Comparison of ENCODE assay signal across 8 cellular contexts in the genomic region with DNA sequence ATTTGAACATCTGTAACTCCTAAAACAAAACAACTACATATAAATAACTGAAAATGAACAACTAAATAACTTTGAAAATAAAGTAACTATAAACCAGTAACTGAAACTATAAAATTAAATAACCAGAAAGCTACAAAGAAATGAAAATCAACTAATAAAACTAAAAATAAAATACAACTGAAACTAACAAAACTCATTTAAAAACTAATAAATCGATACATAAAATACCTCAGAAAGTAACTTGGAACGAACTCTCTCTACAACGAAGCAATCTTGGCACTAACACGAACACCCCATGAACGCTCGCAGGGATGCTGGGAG. TPM values are rescaled to one million over a fixed set of nuclear protein-coding genes. Genes with fewer than 3 reads are reported as not detected.
A peak's percentile ranks its signal among the peaks of the same experiment; 100 is the strongest.
DNase-seq lines count a peak whose midpoint lies in the region; ATAC-seq, FAIRE-seq and TF ChIP-seq lines count a peak whose summit lies in the region.

No MANE protein-coding gene starts in this region.

- H3K9me2 ChIP-seq in MM.1S (replicated peaks; ENCODE audit: insufficient read depth, low read length) = no peaks in the 10 kb centered on the region

- dilution Hi-C loops in endothelial cell of umbilical vein (cut with MboI; ENCODE audit: extremely low pct_ligation_motif_present, low sequenced_read_pairs) = no loop called here

- H3K9me3 ChIP-seq in BE2C (no peaks in the 10 kb centered on the region), MM.1S (replicated peaks; ENCODE audit: insufficient read depth, low read length) (no peaks in the 10 kb centered on the region), endothelial cell of umbilical vein (replicated peaks; ENCODE audit: control insufficient read depth, insufficient read depth, low read length) (no peaks in the 10 kb centered on the region), neutrophil (no peaks in the 10 kb centered on the region)

- H3K36me3 ChIP-seq in BE2C (no peaks in the 10 kb centered on the region), MM.1S (replicated peaks; ENCODE audit: insufficient read depth, low read length) (no peaks in the 10 kb centered on the region), endothelial cell of umbilical vein (ENCODE audit: control insufficient read depth in 2 of 2, extremely low read depth in 1 of 2, insufficient read depth in 2 of 2, low read length in 2 of 2) (no peaks in the 10 kb centered on the region), neutrophil (no peaks in the 10 kb centered on the region)

- TF ChIP-seq CTCF in BE2C (IDR thresholded peaks at IDR 0.05; ENCODE audit: low read depth, low read length) (no peak), MM.1S (IDR thresholded peaks at IDR 0.05; ENCODE audit: low read length) (no peak), endothelial cell of umbilical vein (IDR thresholded peaks at IDR 0.05; ENCODE audit: extremely low read depth in 1 of 2, insufficient read depth in 1 of 2, low read depth in 1 of 2, low read length in 2 of 2) (no peak), neutrophil (IDR thresholded peaks at IDR 0.05) (no peak)

- H3K9me1 ChIP-seq in endothelial cell of umbilical vein (replicated peaks; ENCODE audit: control insufficient read depth, extremely low read depth, insufficient read depth, low read length) = no peaks in the 10 kb centered on the region

- POLR2A ChIA-PET in endothelial cell of umbilical vein (lab: Charles Lee) = no interaction called here

- intact Hi-C loops in endothelial cell of umbilical vein (cut with micrococcal nuclease) = loop anchor here (1.0 kb wide), 1 partner anchor 47 kb away; no protein-coding TSS in a partner anchor

- CTCF ChIA-PET in endothelial cell of umbilical vein (lab: Charles Lee) = interaction anchor here (0.7 to 12.1 kb wide), 15 partner anchors 10 to 464 kb away, joined by 3 to 816 read pairs (median 6); a partner anchor contains a TSS

- H3K4me2 ChIP-seq in MM.1S (ENCODE audit: low read depth, low read length) (peak overlapping the region; percentile 28; the same call in 1 of the 2 replicates), endothelial cell of umbilical vein (ENCODE audit: insufficient read depth, low read length) (peak overlapping the region; percentile 86)

- FAIRE-seq in endothelial cell of umbilical vein (lab: Jason Lieb, UNC) (no peak), HTR-8/SVneo (lab: Jason Lieb, UNC) (no peak)

- H3F3A ChIP-seq in MM.1S (ENCODE audit: insufficient read depth, low read length) = no peaks in the 10 kb centered on the region

- ATAC-seq in GM18870 (IDR thresholded peaks at IDR 0.05; ENCODE audit: unreplicated experiment) = no peak

- BruUV-seq in endothelial cell of umbilical vein (replicated peaks; lab: Mats Ljungman, UMichigan) = no TSS peak

- no peaks in the 10 kb centered on the region for H4K20me1 ChIP-seq in MM.1S (ENCODE audit: insufficient read depth, low read length)
- H4K20me1 ChIP-seq in endothelial cell of umbilical vein (replicated peaks; ENCODE audit: control insufficient read depth, extremely low read depth, insufficient read depth, low read length) = no peaks in the 10 kb centered on the region

- H3K4me1 ChIP-seq in BE2C (no peaks in the 10 kb centered on the region), MM.1S (ENCODE audit: low read length) (no peaks in the 10 kb centered on the region), endothelial cell of umbilical vein (ENCODE audit: control insufficient read depth, extremely low read depth, insufficient read depth, low read length) (peaks cover 5% of the 10 kb centered on the region), neutrophil (ENCODE audit: control insufficient read depth in 1 of 2, insufficient read depth in 1 of 2, low read depth in 1 of 2, low read length in 1 of 2) (peaks cover 16 to 17% of the 10 kb centered on the region in 2 experiments)

- DNase-seq in BE2C = no peak
- no peak for DNase-seq in MM.1S
- no peak for DNase-seq in endothelial cell of umbilical vein (ENCODE audit: low read depth, low spot score)
- DNase-seq in NCI-H2196 (lab: John Stamatoyannopoulos, UW; ENCODE audit: unreplicated experiment) = no peak
- no peak for DNase-seq in HTR-8/SVneo (ENCODE audit: insufficient read length, low spot score)
- DNase-seq in activated effector memory CD4-positive, alpha-beta T cell treated with anti-CD3 and anti-CD28 coated beads, Interleukin-2, amount 50 U/mL, for 16 hours = no peak

- no peak overlapping the region for H3K27ac ChIP-seq in MM.1S (ENCODE audit: low read length)
- peak overlapping the region; percentile 7 for H3K27ac ChIP-seq in endothelial cell of umbilical vein (ENCODE audit: insufficient read depth, low read depth, low read length)
- H3K27ac ChIP-seq in neutrophil = no peak overlapping the region

- H3K9ac ChIP-seq in MM.1S (ENCODE audit: low read length) = no peak overlapping the region
- H3K9ac ChIP-seq in endothelial cell of umbilical vein (replicated peaks; ENCODE audit: extremely low read depth, insufficient read depth, low read length) = peak overlapping the region; percentile 50

- H3K4me3 ChIP-seq in BE2C (ENCODE audit: low read depth, low read length) (peak overlapping the region; percentile 66), MM.1S (ENCODE audit: low read length) (no peak overlapping the region), endothelial cell of umbilical vein (replicated peaks in 1 of 3; ENCODE audit: insufficient read depth in 1 of 3, low read depth in 1 of 3, low read length in 3 of 3) (peak overlapping the region; percentile 38 to 78 (median 40)), neutrophil (ENCODE audit: low read depth in 1 of 2, low read length in 1 of 2) (peak overlapping the region; percentile 40 to 59)

- H3K79me2 ChIP-seq in MM.1S (ENCODE audit: low read length) (no peaks in the 10 kb centered on the region), endothelial cell of umbilical vein (ENCODE audit: control insufficient read depth, insufficient read depth, low read length) (no peaks in the 10 kb centered on the region)

- H2AFZ ChIP-seq in MM.1S (ENCODE audit: low read length) = no peak overlapping the region
- peak overlapping the region; percentile 93 for H2AFZ ChIP-seq in endothelial cell of umbilical vein (ENCODE audit: low read depth, low read length)

- H3K27me3 ChIP-seq in BE2C = peaks cover 15% of the 10 kb centered on the region
- H3K27me3 ChIP-seq in MM.1S (replicated peaks; ENCODE audit: insufficient read depth, low read length) = no peaks in the 10 kb centered on the region
- H3K27me3 ChIP-seq in endothelial cell of umbilical vein (ENCODE audit: control insufficient read depth in 2 of 2, insufficient read depth in 2 of 2, low read length in 2 of 2) = peaks cover 0 to 8% of the 10 kb centered on the region in 2 experiments
- H3K27me3 ChIP-seq in neutrophil = peaks cover 69% of the 10 kb centered on the region

- TF ChIP-seq POLR2A in endothelial cell of umbilical vein (IDR thresholded peaks at IDR 0.05; ENCODE audit: low read depth, low read length) = no peak

TF ChIP-seq in endothelial cell of umbilical vein, 7 proteins besides CTCF, POLR2A, EP300 and RAD21:
- TF ChIP-seq EZH2 (IDR thresholded peaks at IDR 0.05; ENCODE audit: borderline replicate concordance, low read depth, low read length, severe bottlenecking) (no peak), MYC (IDR thresholded peaks at IDR 0.05; ENCODE audit: low read depth, low read length) (no peak), JUN (IDR thresholded peaks at IDR 0.05; ENCODE audit: borderline replicate concordance, insufficient read depth, insufficient read length, low read depth) (no peak), GATA2 (IDR thresholded peaks at IDR 0.05; ENCODE audit: insufficient read depth, insufficient read length, low read depth, low read length) (no peak), FOS (IDR thresholded peaks at IDR 0.05; ENCODE audit: borderline replicate concordance, insufficient read depth, low read length) (no peak), POLR2AphosphoS5 (IDR thresholded peaks at IDR 0.05; ENCODE audit: insufficient read depth, low read depth, low read length) (no peak)
- TF ChIP-seq, protein P1, sequence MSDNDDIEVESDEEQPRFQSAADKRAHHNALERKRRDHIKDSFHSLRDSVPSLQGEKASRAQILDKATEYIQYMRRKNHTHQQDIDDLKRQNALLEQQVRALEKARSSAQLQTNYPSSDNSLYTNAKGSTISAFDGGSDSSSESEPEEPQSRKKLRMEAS (IDR thresholded peaks at IDR 0.05; ENCODE audit: insufficient read depth, insufficient read length) = no peak

RNA-seq across cellular contexts. Expression of a gene that starts 15.9 kb away (rescaled TPM):
- 0.17 TPM for polyA plus RNA-seq in BE2C (2012; ENCODE audit: insufficient read depth, insufficient read length, low read depth)
- total RNA-seq in endothelial cell of umbilical vein = 3.7 and 8.0 TPM in 2 replicates
- polyA plus RNA-seq in endothelial cell of umbilical vein = 0.94 and 1.0 TPM in 2 replicates
- polyA plus RNA-seq in endothelial cell of umbilical vein (2011; cell fraction: cytosol; rRNA removed) = 0.80 and 1.0 TPM in 2 replicates
- polyA plus RNA-seq in endothelial cell of umbilical vein (2011; cell fraction: nucleus; rRNA removed) = 0.47 and 0.50 TPM in 2 replicates
- polyA plus RNA-seq in endothelial cell of umbilical vein (2012) = 7.1 and 10.7 TPM in 2 replicates
- polyA minus RNA-seq in endothelial cell of umbilical vein = 0.62 and 1.1 TPM in 2 replicates
- not detected for polyA minus RNA-seq in endothelial cell of umbilical vein (2011; cell fraction: cytosol; rRNA and poly(A)+ RNA removed)
- polyA minus RNA-seq in endothelial cell of umbilical vein (2011; cell fraction: nucleus; rRNA and poly(A)+ RNA removed) = 0.24 and 0.43 TPM in 2 replicates
